19 cellular contexts compared by ENCODE assay signal in the genomic region with DNA sequence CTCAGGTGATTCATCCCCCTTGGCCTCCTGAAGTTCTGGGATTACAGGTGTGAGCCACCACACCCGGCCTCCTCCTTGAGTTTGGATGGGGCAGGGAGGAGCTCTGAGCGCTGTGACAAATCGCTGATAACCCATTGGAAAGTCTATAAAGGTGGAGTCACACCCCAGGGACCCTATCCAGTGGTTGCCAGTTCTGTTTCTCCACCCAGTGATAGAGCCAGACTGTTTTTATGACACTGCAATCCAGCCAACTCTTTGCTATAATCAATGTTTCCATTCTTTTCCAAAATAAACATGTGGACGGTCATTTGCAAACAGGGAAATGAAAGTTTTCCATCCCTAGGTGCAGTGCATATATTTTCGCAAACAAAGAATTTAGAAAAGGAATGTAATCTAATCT.
DNase-seq lines count a peak whose midpoint lies in the region; ATAC-seq and TF ChIP-seq lines count a peak whose summit lies in the region.
"Had no signal": no experiment of that assay in that cellular context is flagged by ENCODE, and none has a peak within 500 bp of the region (broad histone marks: within the 10 kb centered on the region; RNA-seq: fewer than 3 reads in every experiment).

No MANE protein-coding gene starts in this region.

- no peak for TF ChIP-seq EP300 in SK-N-SH (IDR thresholded peaks at IDR 0.05; ENCODE audit: borderline replicate concordance in 1 of 2, low read depth in 1 of 2, low read length in 1 of 2)

- H3K4me3 ChIP-seq in right atrium auricular region: no peak overlapping the region
- H3K4me3 ChIP-seq in hepatocyte: no peak overlapping the region
- no peak overlapping the region for H3K4me3 ChIP-seq in SK-N-SH (ENCODE audit: low read depth in 2 of 2, low read length in 1 of 2)
- H3K4me3 ChIP-seq: A549, BLaER1 had no signal

- H3K9ac ChIP-seq in SK-N-SH: no peak overlapping the region
- H3K9ac ChIP-seq: BLaER1 had no signal

- peak; percentile 76 for ATAC-seq in Right ventricle myocardium inferior
- ATAC-seq: A549; effector memory CD8-positive, alpha-beta T cell; stimulated activated naive CD8-positive, alpha-beta T cell treated with anti-CD3 and anti-CD28 coated beads, Interleukin-15, Interleukin-2, amounts not matched to agents 100 U/mL and 50 U/mL, for 24 hours had no signal

- H3K27ac ChIP-seq in right atrium auricular region (no peak overlapping the region), hepatocyte (peak overlapping the region; percentile 70), SK-N-SH (ENCODE audit: low read depth in 2 of 2, low read length in 1 of 2) (no peak overlapping the region)
- H3K27ac ChIP-seq: A549, BLaER1, WERI-Rb-1 had no signal

- H3K4me1 ChIP-seq in right atrium auricular region: peaks cover 0 to 16% of the 10 kb centered on the region in 2 donors
- H3K4me1 ChIP-seq in hepatocyte (ENCODE audit: insufficient read depth): no peaks in the 10 kb centered on the region
- H3K4me1 ChIP-seq in SK-N-SH (ENCODE audit: control insufficient read depth in 1 of 2, insufficient read depth in 2 of 2, low read depth in 1 of 2, low read length in 1 of 2): no peaks in the 10 kb centered on the region
- H3K4me1 ChIP-seq: A549 had no signal

- H3K9me2 ChIP-seq in hepatocyte (replicated peaks; ENCODE audit: insufficient read depth): no peaks in the 10 kb centered on the region
- H3K9me2 ChIP-seq in SK-N-SH: no peaks in the 10 kb centered on the region

- TF ChIP-seq RAD21 in SK-N-SH (IDR thresholded peaks at IDR 0.05; ENCODE audit: low read length): no peak

- no peak overlapping the region for H2AFZ ChIP-seq in hepatocyte
- H2AFZ ChIP-seq in SK-N-SH (ENCODE audit: low read depth): no peak overlapping the region

- H3K9me3 ChIP-seq in right atrium auricular region: peaks cover 0 to 10% of the 10 kb centered on the region in 2 donors
- H3K9me3 ChIP-seq in hepatocyte (ENCODE audit: low read depth): no peaks in the 10 kb centered on the region
- H3K9me3 ChIP-seq in SK-N-SH: no peaks in the 10 kb centered on the region
- H3K9me3 ChIP-seq: A549 had no signal

- CTCF ChIA-PET in SK-N-SH (lab: Yijun Ruan, JAX): no interaction called here

- H3K36me3 ChIP-seq in right atrium auricular region (no peaks in the 10 kb centered on the region), hepatocyte (replicated peaks; ENCODE audit: insufficient read depth, low read depth) (no peaks in the 10 kb centered on the region), SK-N-SH (replicated peaks in 1 of 2; ENCODE audit: control insufficient read depth in 1 of 2, insufficient read depth in 2 of 2, low read length in 1 of 2) (no peaks in the 10 kb centered on the region)
- H3K36me3 ChIP-seq: WERI-Rb-1 had no signal

- no peaks in the 10 kb centered on the region for H4K20me1 ChIP-seq in hepatocyte (ENCODE audit: insufficient read depth, poor library complexity, severe bottlenecking)
- no peaks in the 10 kb centered on the region for H4K20me1 ChIP-seq in SK-N-SH (ENCODE audit: insufficient read depth)
- H4K20me1 ChIP-seq: BLaER1 had no signal

- no peak for DNase-seq in Right ventricle myocardium inferior (ENCODE audit: missing footprints)
- no peak for DNase-seq in right atrium auricular region (ENCODE audit: low spot score)
- peak; percentile 67 for DNase-seq in NCI-H748 (lab: John Stamatoyannopoulos, UW; ENCODE audit: unreplicated experiment)
- DNase-seq in hepatocyte (ENCODE audit: low spot score): peak; percentile 50
- DNase-seq in stimulated activated CD4-positive, alpha-beta T cell treated with anti-CD3 and anti-CD28 coated beads, Interleukin-15, amount 100 ng/mL, for 24 hours: no peak
- no peak for DNase-seq in anterior cingulate cortex (lab: John Stamatoyannopoulos, UW)
- no peak for DNase-seq in epidermal melanocyte (ENCODE audit: insufficient read length, low spot score)
- no peak for DNase-seq in SK-N-SH
- DNase-seq: activated CD4-positive, alpha-beta T cell treated with anti-CD3 and anti-CD28 coated beads, Interleukin-2, amount 50 U/mL, for 48 hours; amygdala; effector memory CD8-positive, alpha-beta T cell; NCI-H1694; NCI-H510A; SHP77 treated with DMSO at 0.1 percent for 48 hours; stimulated activated CD4-positive, alpha-beta T cell treated with anti-CD3 and anti-CD28 coated beads, Interleukin-2, amount 100 ng/mL, for 24 hours; stimulated activated naive CD8-positive, alpha-beta T cell treated with anti-CD3 and anti-CD28 coated beads, Interleukin-15, Interleukin-2, amounts not matched to agents 100 U/mL and 50 U/mL, for 24 hours; WERI-Rb-1 had no signal

- H3K79me2 ChIP-seq in hepatocyte: no peaks in the 10 kb centered on the region
- no peaks in the 10 kb centered on the region for H3K79me2 ChIP-seq in SK-N-SH (ENCODE audit: insufficient read depth)

- POLR2A ChIA-PET in SK-N-SH (lab: Yijun Ruan, JAX): no interaction called here

- intact Hi-C loops in Right ventricle myocardium inferior (cut with DNase I): no loop called here

- H3F3A ChIP-seq in SK-N-SH (replicated peaks; ENCODE audit: insufficient read depth): no peaks in the 10 kb centered on the region

- H3K4me2 ChIP-seq in hepatocyte (no peak overlapping the region), SK-N-SH (no peak overlapping the region)
- H3K4me2 ChIP-seq: A549 had no signal

- no peak for TF ChIP-seq CTCF in right atrium auricular region (IDR thresholded peaks at IDR 0.05)
- no peak for TF ChIP-seq CTCF in hepatocyte (IDR thresholded peaks at IDR 0.05; ENCODE audit: poor library complexity)
- TF ChIP-seq CTCF in SK-N-SH (IDR thresholded peaks at IDR 0.05): no peak

- WGBS in hepatocyte (ENCODE audit: low lambda C conversion rate, missing lambda C conversion rate): 65% methylated on average over 5 of the region's 5 CpGs
- 3% methylated on average over 4 of the region's 5 CpGs for WGBS in SK-N-SH (ENCODE audit: low lambda C conversion rate)

- H3K27me3 ChIP-seq in right atrium auricular region (no peaks in the 10 kb centered on the region), hepatocyte (no peaks in the 10 kb centered on the region), SK-N-SH (ENCODE audit: insufficient read depth) (peaks cover 9% of the 10 kb centered on the region; the same call in 1 of the 2 replicates)
- H3K27me3 ChIP-seq: BLaER1 had no signal

TF ChIP-seq in SK-N-SH, 30 proteins besides CTCF, POLR2A, EP300 and RAD21:
- TF ChIP-seq FOXM1 (IDR thresholded peaks at IDR 0.05; ENCODE audit: low read depth) (no peak), RCOR1 (IDR thresholded peaks at IDR 0.05; ENCODE audit: low read length) (no peak), NFIC (IDR thresholded peaks at IDR 0.05; ENCODE audit: borderline replicate concordance) (no peak), FOXJ3 (CRISPR knock-in tag; IDR thresholded peaks at IDR 0.05) (no peak), TAF1 (IDR thresholded peaks at IDR 0.05; ENCODE audit: borderline replicate concordance, low read depth, low read length) (no peak), GATA2 (CRISPR knock-in tag; IDR thresholded peaks at IDR 0.05) (no peak)
- TF ChIP-seq, protein P1, sequence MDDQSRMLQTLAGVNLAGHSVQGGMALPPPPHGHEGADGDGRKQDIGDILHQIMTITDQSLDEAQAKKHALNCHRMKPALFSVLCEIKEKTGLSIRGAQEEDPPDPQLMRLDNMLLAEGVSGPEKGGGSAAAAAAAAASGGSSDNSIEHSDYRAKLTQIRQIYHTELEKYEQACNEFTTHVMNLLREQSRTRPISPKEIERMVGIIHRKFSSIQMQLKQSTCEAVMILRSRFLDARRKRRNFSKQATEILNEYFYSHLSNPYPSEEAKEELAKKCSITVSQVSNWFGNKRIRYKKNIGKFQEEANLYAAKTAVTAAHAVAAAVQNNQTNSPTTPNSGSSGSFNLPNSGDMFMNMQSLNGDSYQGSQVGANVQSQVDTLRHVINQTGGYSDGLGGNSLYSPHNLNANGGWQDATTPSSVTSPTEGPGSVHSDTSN (IDR thresholded peaks at IDR 0.05): no peak

Comparison
In these comparisons a context has a peak if more than half of its experiments do, and no peak if none do; other contexts are left out.
1. DNase-seq: peak in NCI-H748 (single experiment) and hepatocyte (single experiment); none in Right ventricle myocardium inferior (single experiment), right atrium auricular region (single experiment), stimulated activated CD4-positive, alpha-beta T cell treated with anti-CD3 and anti-CD28 coated beads, Interleukin-15, amount 100 ng/mL, for 24 hours (single experiment), anterior cingulate cortex (0 of 58), epidermal melanocyte (single experiment) and SK-N-SH (single experiment).